Comparison of ENCODE assay signal across 1 cellular context in the genomic region with DNA sequence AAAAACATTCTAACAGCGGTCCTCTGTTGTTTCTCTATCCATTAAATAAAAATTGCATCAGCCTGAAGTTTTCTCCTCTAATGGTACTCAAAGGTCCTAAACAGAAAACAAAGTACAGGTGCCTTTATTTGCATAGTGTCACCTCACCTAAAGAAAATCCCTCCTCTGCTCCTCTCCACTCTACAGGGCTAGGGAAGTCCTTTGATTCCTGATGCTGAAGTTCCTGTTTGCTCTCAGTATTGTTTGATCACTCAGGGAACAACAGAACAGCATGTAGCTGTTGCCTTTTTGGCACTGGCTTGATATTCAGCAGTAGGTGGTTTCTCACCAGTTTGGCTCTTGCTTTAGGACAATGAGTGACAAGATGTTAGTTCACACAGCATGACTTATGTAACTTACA.
TF ChIP-seq lines count a peak whose summit lies in the region.

No MANE protein-coding gene starts in this region.

TF ChIP-seq in Ishikawa, 13 proteins besides CTCF, POLR2A, EP300 and RAD21:
- TF ChIP-seq, protein P1, sequence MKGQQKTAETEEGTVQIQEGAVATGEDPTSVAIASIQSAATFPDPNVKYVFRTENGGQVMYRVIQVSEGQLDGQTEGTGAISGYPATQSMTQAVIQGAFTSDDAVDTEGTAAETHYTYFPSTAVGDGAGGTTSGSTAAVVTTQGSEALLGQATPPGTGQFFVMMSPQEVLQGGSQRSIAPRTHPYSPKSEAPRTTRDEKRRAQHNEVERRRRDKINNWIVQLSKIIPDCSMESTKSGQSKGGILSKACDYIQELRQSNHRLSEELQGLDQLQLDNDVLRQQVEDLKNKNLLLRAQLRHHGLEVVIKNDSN (IDR thresholded peaks at IDR 0.05) = no peak
- peak; percentile 51; the same call in 1 of the 2 replicates for TF ChIP-seq NFIC (IDR thresholded peaks at IDR 0.05)
